Comparison of ENCODE assay signal across 8 cellular contexts in the genomic region with DNA sequence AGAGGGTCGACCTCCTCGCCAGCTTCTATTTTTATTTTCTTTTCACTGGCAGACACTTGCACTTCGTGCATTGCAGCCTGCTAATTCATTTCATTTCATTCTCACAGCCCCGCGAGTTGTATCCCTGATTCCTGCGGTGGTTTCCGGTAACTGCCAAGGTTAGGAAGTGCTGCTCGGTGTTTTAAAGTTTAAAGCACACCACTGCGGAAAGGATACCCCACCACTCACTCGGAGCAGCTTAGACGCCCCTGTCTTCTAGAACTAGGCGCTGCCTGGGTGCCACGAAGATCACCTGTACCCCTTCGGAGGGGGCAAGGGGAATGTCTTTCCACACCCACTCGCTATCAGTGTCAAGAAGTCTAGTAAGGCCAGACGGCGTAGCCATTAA. TPM values are rescaled to one million over a fixed set of nuclear protein-coding genes. Genes with fewer than 3 reads are reported as not detected.
DNase-seq lines count a peak whose midpoint lies in the region; ATAC-seq, FAIRE-seq and TF ChIP-seq lines count a peak whose summit lies in the region.

No MANE protein-coding gene starts in this region.

- TF ChIP-seq EP300 in HepG2 (IDR thresholded peaks at IDR 0.05; ENCODE audit: low read depth in 2 of 2, low read length in 2 of 2) (no peak), HepG2 (CRISPR knock-in tag; IDR thresholded peaks at IDR 0.05; ENCODE audit: borderline replicate concordance) (no peak)

- H3K9me3 Mint-ChIP-seq in MCF 10A (ENCODE audit: unreplicated experiment): no peaks in the 10 kb centered on the region

- intact Hi-C loops in MCF 10A (cut with micrococcal nuclease) (loop anchor here (1.0 to 10.0 kb wide), 5 partner anchors 68 to 639 kb away; partner anchors contain the start of gene TENT4B), HepG2 (cut with micrococcal nuclease; ENCODE audit: unreplicated experiment) (loop anchor here (1.0 to 10.0 kb wide), 4 partner anchors 10 to 329 kb away; no protein-coding TSS in a partner anchor)

- H3K27ac Mint-ChIP-seq in MCF 10A (ENCODE audit: low read depth, unreplicated experiment): peak overlapping the region; percentile 82

- BruUV-seq in MCF 10A (replicated peaks; lab: Mats Ljungman, UMichigan) (no TSS peak), HepG2 (replicated peaks; lab: Mats Ljungman, UMichigan) (no TSS peak)

- H3K9me3 ChIP-seq in HepG2 (ENCODE audit: low read length): no peaks in the 10 kb centered on the region

- H3K4me2 ChIP-seq in HepG2 (ENCODE audit: low read depth, low read length): peak overlapping the region; percentile 72

- ATAC-seq in HG02763 (IDR thresholded peaks at IDR 0.05; ENCODE audit: unreplicated experiment) (peak; percentile 2), HepG2 (peak; percentile 57), GM18517 (IDR thresholded peaks at IDR 0.05; ENCODE audit: unreplicated experiment) (no peak)

- H3K4me1 Mint-ChIP-seq in MCF 10A (ENCODE audit: insufficient read depth, unreplicated experiment): peaks cover 5% of the 10 kb centered on the region

- WGBS in HepG2 (ENCODE audit: low lambda C conversion rate): under 1% methylated on average over 17 of the region's 17 CpGs

- CTCF ChIA-PET in RWPE1 (lab: Yijun Ruan, JAX): interaction anchor here (0.5 to 2.8 kb wide), 28 partner anchors 8 to 1680 kb away, joined by 3 to 23 read pairs (median 3); no protein-coding TSS in a partner anchor
- CTCF ChIA-PET in MCF 10A (lab: Yijun Ruan, JAX): interaction anchor here (0.5 to 4.2 kb wide), 62 partner anchors 8 to 719 kb away, joined by 3 to 61 read pairs (median 4); partner anchors contain the start of gene HEATR3
- CTCF ChIA-PET in HepG2 (lab: Yijun Ruan, JAX; ENCODE audit: low intra/inter-chr PET ratio, low total read pairs): interaction anchor here (1.5 to 2.3 kb wide), 3 partner anchors 41 to 189 kb away, joined by 7 to 11 read pairs (median 8); partner anchors contain the start of gene HEATR3

- H3K27me3 ChIP-seq in HepG2 (ENCODE audit: control insufficient read depth in 1 of 2, insufficient read depth in 2 of 2, low read length in 2 of 2): no peaks in the 10 kb centered on the region; a peak in 2 of 5 replicates

- peaks cover 30% of the 10 kb centered on the region for H3K36me3 Mint-ChIP-seq in MCF 10A (ENCODE audit: insufficient read depth, unreplicated experiment)

- peak; percentile 43 for DNase-seq in GM13977 (ENCODE audit: low spot score)
- peak; percentile 32 for DNase-seq in RWPE1 (ENCODE audit: low spot score)
- DNase-seq in MCF 10A (ENCODE audit: unreplicated experiment): peak; percentile 17
- DNase-seq in HepG2 (ENCODE audit: low spot score): peak; percentile 23
- DNase-seq in stimulated activated naive CD4-positive, alpha-beta T cell treated with Interleukin-2 at 50 U/mL for 16 hours (lab: John Stamatoyannopoulos, UW): peak; percentile 15
- no peak for DNase-seq in occipital lobe (lab: John Stamatoyannopoulos, UW)

- POLR2A ChIA-PET in RWPE1 (lab: Yijun Ruan, JAX; ENCODE audit: low non-redundant PET) (interaction anchor here (1.1 kb wide), 1 partner anchor 40 kb away, joined by 4 read pairs; the partner anchor contains the start of gene HEATR3), MCF 10A (lab: Yijun Ruan, JAX) (interaction anchor here (0.6 to 2.8 kb wide), 22 partner anchors 9 to 688 kb away, joined by 3 to 23 read pairs (median 4); partner anchors contain the start of genes HEATR3 and TENT4B), HepG2 (lab: Yijun Ruan, JAX) (interaction anchor here (0.6 to 2.6 kb wide), 13 partner anchors 8 to 188 kb away, joined by 3 to 24 read pairs (median 5); partner anchors contain the start of gene HEATR3)

- peaks cover 14% of the 10 kb centered on the region for H3K27me3 Mint-ChIP-seq in MCF 10A (ENCODE audit: insufficient read depth, unreplicated experiment)

- FAIRE-seq in HepG2 (lab: Jason Lieb, UNC): no peak

- H3K79me2 ChIP-seq in HepG2 (ENCODE audit: insufficient read depth, low read length): peaks cover 25% of the 10 kb centered on the region

- H3K36me3 ChIP-seq in HepG2 (replicated peaks in 1 of 2; ENCODE audit: control insufficient read depth in 1 of 2, insufficient read depth in 2 of 2, low read length in 2 of 2): peaks cover 2 to 13% of the 10 kb centered on the region in 2 experiments; a peak in 4 of 5 replicates

- H3K4me1 ChIP-seq in HepG2 (ENCODE audit: insufficient read depth, low read length): peaks cover 44% of the 10 kb centered on the region

- in situ Hi-C loops in GM13977 (cut with MboI; ENCODE audit: low pct_unique_long_range_greater_than_20kb, low sequenced_read_pairs, unreplicated experiment): no loop called here
- in situ Hi-C loops in HepG2 (cut with HindIII; ENCODE audit: extremely low pct_ligation_motif_present, low pct_unique_long_range_greater_than_20kb): loop anchor here (25.0 kb wide), 1 partner anchor 337 kb away; the partner anchor contains the start of gene BRD7

- TF ChIP-seq POLR2A in HepG2 (IDR thresholded peaks at IDR 0.05; ENCODE audit: insufficient read depth in 1 of 2, low read depth in 2 of 2, low read length in 2 of 2): no peak

- H3K9ac ChIP-seq in HepG2 (ENCODE audit: insufficient read depth, low read depth, low read length): peak overlapping the region; percentile 80

- peak overlapping the region; percentile 24 for H2AFZ ChIP-seq in HepG2 (ENCODE audit: low read length)

- no peak for TF ChIP-seq RAD21 in HepG2 (CRISPR knock-in tag; IDR thresholded peaks at IDR 0.05)

- peak overlapping the region; percentile 71 to 96 (median 85) for H3K4me3 ChIP-seq in HepG2 (replicated peaks in 1 of 3; ENCODE audit: insufficient read depth in 1 of 3, low read depth in 2 of 3, low read length in 3 of 3)

- H3K4me3 Mint-ChIP-seq in MCF 10A (ENCODE audit: unreplicated experiment): peak overlapping the region; percentile 91

- no peak for TF ChIP-seq CTCF in GM13977 (IDR thresholded peaks at IDR 0.05; ENCODE audit: extremely low read depth, insufficient read depth, missing control alignments)
- no peak for TF ChIP-seq CTCF in RWPE1 (conservative IDR thresholded peaks at IDR 0.05; ENCODE audit: low read depth)
- TF ChIP-seq CTCF in MCF 10A (IDR thresholded peaks at IDR 0.05; ENCODE audit: unreplicated experiment): no peak
- no peak for TF ChIP-seq CTCF in HepG2 (CRISPR knock-in tag; IDR thresholded peaks at IDR 0.05)

- H3K27ac ChIP-seq in RWPE1 (peak overlapping the region; percentile 75), HepG2 (ENCODE audit: extremely low read length, insufficient read depth, low read length) (peak overlapping the region; percentile 56)

- no peaks in the 10 kb centered on the region for H4K20me1 ChIP-seq in HepG2 (ENCODE audit: insufficient read depth, low read length)

TF ChIP-seq in HepG2, 621 proteins besides CTCF, POLR2A, EP300 and RAD21 (continues in another document):
- no peak for TF ChIP-seq SMC3 (IDR thresholded peaks at IDR 0.05; ENCODE audit: low read length)

RNA-seq across cellular contexts. Expression of gene CNEP1R1, which starts 0.5 kb away (rescaled TPM):
- 22.0 and 23.2 TPM in 2 replicates for total RNA-seq in MCF 10A (2022)
- total RNA-seq in HepG2 (2016; rRNA removed; fragmentation: Illumina TruSeq; extraction: Trizol): 22.9 and 23.6 TPM in 2 replicates
- 10.6 and 11.2 TPM in 2 replicates for total RNA-seq in HepG2 (2016; cell fraction: cytosol; rRNA removed; fragmentation: Illumina TruSeq; extraction: Trizol; ENCODE audit: low read depth)
- 20.7 and 24.2 TPM in 2 replicates for total RNA-seq in HepG2 (2016; cell fraction: insoluble cytoplasmic fraction; rRNA removed; fragmentation: Illumina TruSeq; extraction: Trizol)
- total RNA-seq in HepG2 (2016; cell fraction: membrane; rRNA removed; fragmentation: Illumina TruSeq; extraction: Trizol): 25.2 and 28.8 TPM in 2 replicates
- 23.6 and 26.4 TPM in 2 replicates for total RNA-seq in HepG2 (2016; cell fraction: nucleus; rRNA removed; fragmentation: Illumina TruSeq; extraction: Trizol)
- polyA plus RNA-seq in HepG2 (2011; rRNA removed): 25.3 and 26.8 TPM in 2 replicates
- polyA plus RNA-seq in HepG2 (2011; cell fraction: cytosol; rRNA removed): 13.4 and 20.7 TPM in 2 replicates
- 25.5 and 34.1 TPM in 2 replicates for polyA plus RNA-seq in HepG2 (2011; cell fraction: nucleus; rRNA removed)
- 15.1 and 16.1 TPM in 2 replicates for polyA plus RNA-seq in HepG2 (2012)
- polyA plus RNA-seq in HepG2 (2016; cell fraction: cytosol; fragmentation: Illumina TruSeq; extraction: Trizol; ENCODE audit: low read depth): 5.8 and 6.8 TPM in 2 replicates
- polyA plus RNA-seq in HepG2 (2016; cell fraction: insoluble cytoplasmic fraction; fragmentation: Illumina TruSeq; extraction: Trizol; ENCODE audit: low read depth): 17.2 and 18.5 TPM in 2 replicates
- 12.5 and 13.8 TPM in 2 replicates for polyA plus RNA-seq in HepG2 (2016; cell fraction: membrane; fragmentation: Illumina TruSeq; extraction: Trizol; ENCODE audit: low read depth)
- 46.2 and 46.7 TPM in 2 replicates for polyA plus RNA-seq in HepG2 (2016; cell fraction: nucleus; fragmentation: Illumina TruSeq; extraction: Trizol; ENCODE audit: insufficient read depth, low read depth)
- polyA minus RNA-seq in HepG2 (2011; rRNA and poly(A)+ RNA removed; ENCODE audit: low replicate concordance): 9.1 and 15.4 TPM in 2 replicates
- 17.9 and 22.7 TPM in 2 replicates for polyA minus RNA-seq in HepG2 (2011; cell fraction: cytosol; rRNA and poly(A)+ RNA removed)
- polyA minus RNA-seq in HepG2 (2011; cell fraction: nucleus; rRNA and poly(A)+ RNA removed): 30.4 and 32.3 TPM in 2 replicates
- 59.1 TPM for total RNA-seq in occipital lobe

RNA-seq across cellular contexts. Expression of gene HEATR3, which starts 40.2 kb away (rescaled TPM):
- total RNA-seq in MCF 10A (2022) (10.5 and 13.3 TPM in 2 replicates), HepG2 (2016; rRNA removed; fragmentation: Illumina TruSeq; extraction: Trizol) (52.4 and 60.2 TPM in 2 replicates), occipital lobe (35.2 TPM)
- 12.4 and 12.6 TPM in 2 replicates for total RNA-seq in HepG2 (2016; cell fraction: cytosol; rRNA removed; fragmentation: Illumina TruSeq; extraction: Trizol; ENCODE audit: low read depth)
- 53.9 and 59.2 TPM in 2 replicates for total RNA-seq in HepG2 (2016; cell fraction: insoluble cytoplasmic fraction; rRNA removed; fragmentation: Illumina TruSeq; extraction: Trizol)
- total RNA-seq in HepG2 (2016; cell fraction: membrane; rRNA removed; fragmentation: Illumina TruSeq; extraction: Trizol): 26.4 and 27.6 TPM in 2 replicates
- total RNA-seq in HepG2 (2016; cell fraction: nucleus; rRNA removed; fragmentation: Illumina TruSeq; extraction: Trizol): 47.4 and 53.4 TPM in 2 replicates
- 22.4 and 26.8 TPM in 2 replicates for polyA plus RNA-seq in HepG2 (2011; rRNA removed)
- polyA plus RNA-seq in HepG2 (2011; cell fraction: cytosol; rRNA removed): 15.4 and 17.6 TPM in 2 replicates
- polyA plus RNA-seq in HepG2 (2011; cell fraction: nucleus; rRNA removed): 77.8 and 81.6 TPM in 2 replicates
- polyA plus RNA-seq in HepG2 (2012): 17.6 and 19.5 TPM in 2 replicates
- 4.8 and 5.2 TPM in 2 replicates for polyA plus RNA-seq in HepG2 (2016; cell fraction: cytosol; fragmentation: Illumina TruSeq; extraction: Trizol; ENCODE audit: low read depth)
- polyA plus RNA-seq in HepG2 (2016; cell fraction: insoluble cytoplasmic fraction; fragmentation: Illumina TruSeq; extraction: Trizol; ENCODE audit: low read depth): 34.2 and 38.9 TPM in 2 replicates
- 11.1 and 12.7 TPM in 2 replicates for polyA plus RNA-seq in HepG2 (2016; cell fraction: membrane; fragmentation: Illumina TruSeq; extraction: Trizol; ENCODE audit: low read depth)
- 85.8 and 86.3 TPM in 2 replicates for polyA plus RNA-seq in HepG2 (2016; cell fraction: nucleus; fragmentation: Illumina TruSeq; extraction: Trizol; ENCODE audit: insufficient read depth, low read depth)
- polyA minus RNA-seq in HepG2 (2011; rRNA and poly(A)+ RNA removed; ENCODE audit: low replicate concordance): 29.3 and 29.9 TPM in 2 replicates
- 12.7 and 13.7 TPM in 2 replicates for polyA minus RNA-seq in HepG2 (2011; cell fraction: cytosol; rRNA and poly(A)+ RNA removed)
- 28.8 and 30.3 TPM in 2 replicates for polyA minus RNA-seq in HepG2 (2011; cell fraction: nucleus; rRNA and poly(A)+ RNA removed)
